Comparison of ENCODE assay signal across 23 cellular contexts in the genomic region with DNA sequence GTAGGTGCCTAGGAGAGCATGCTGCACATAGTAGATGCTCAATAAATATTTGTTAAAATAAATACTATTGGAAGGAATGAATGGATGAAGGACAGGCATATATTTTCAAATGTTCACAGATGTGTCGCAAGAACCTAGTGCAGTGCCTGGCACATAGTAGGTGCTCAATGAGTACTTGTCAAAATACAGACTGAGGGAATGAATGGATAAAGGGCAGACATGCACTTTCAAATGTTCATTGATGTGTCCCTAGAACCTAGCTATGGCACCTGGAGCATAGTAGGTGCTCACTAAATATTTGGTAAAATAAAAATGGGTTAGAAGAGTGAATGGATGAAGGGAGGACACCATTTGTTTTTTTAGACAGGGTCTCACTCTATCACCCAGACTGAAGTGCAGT. TPM values are rescaled to one million over a fixed set of nuclear protein-coding genes. Genes with fewer than 3 reads are reported as not detected.
DNase-seq lines count a peak whose midpoint lies in the region; ATAC-seq, FAIRE-seq and TF ChIP-seq lines count a peak whose summit lies in the region.
"Had no signal": no experiment of that assay in that cellular context is flagged by ENCODE, and none has a peak within 500 bp of the region (broad histone marks: within the 10 kb centered on the region; RNA-seq: fewer than 3 reads in every experiment).

No MANE protein-coding gene starts in this region.

- no peak for ATAC-seq in HepG2
- no peak for ATAC-seq in right lobe of liver
- no peak for ATAC-seq in T-helper 17 cell
- ATAC-seq in GM18870 (IDR thresholded peaks at IDR 0.05; ENCODE audit: unreplicated experiment) = no peak
- ATAC-seq: CD8-positive, alpha-beta T cell; GM12878 had no signal

- H3K4me1 Mint-ChIP-seq in T-helper 17 cell (peaks cover 27% of the 10 kb centered on the region), glutamatergic neuron (ENCODE audit: low read depth, unreplicated experiment) (peaks cover 18% of the 10 kb centered on the region)

- H3K27ac Mint-ChIP-seq in T-helper 17 cell (peak overlapping the region; percentile 42), glutamatergic neuron (ENCODE audit: unreplicated experiment) (peak overlapping the region; percentile 33)

- no peak for FAIRE-seq in HepG2 (lab: Jason Lieb, UNC)
- FAIRE-seq: A204.1, D721Med, G401.6, GM12878, GM12892, GM18507, GM19239 had no signal

- WGBS in HepG2 (ENCODE audit: low lambda C conversion rate) = 29% methylated on average over 1 of the region's 1 CpG
- 73% methylated on average over 1 of the region's 1 CpG for WGBS in right lobe of liver (ENCODE audit: insufficient coverage, low coverage, low lambda C conversion rate, missing lambda C conversion rate)

- H3K4me3 Mint-ChIP-seq in T-helper 17 cell (no peak overlapping the region), glutamatergic neuron (ENCODE audit: unreplicated experiment) (no peak overlapping the region)
- H3K4me3 Mint-ChIP-seq: CD4-positive, alpha-beta T cell; CD8-positive, alpha-beta T cell had no signal

- no peaks in the 10 kb centered on the region for H3K36me3 ChIP-seq in HepG2 (replicated peaks in 1 of 2; ENCODE audit: control insufficient read depth in 1 of 2, insufficient read depth in 2 of 2, low read length in 2 of 2)
- no peaks in the 10 kb centered on the region for H3K36me3 ChIP-seq in right lobe of liver
- H3K36me3 ChIP-seq: BE2C had no signal

- H3K36me3 Mint-ChIP-seq in T-helper 17 cell (ENCODE audit: low read depth) (peaks cover 3% of the 10 kb centered on the region), glutamatergic neuron (ENCODE audit: unreplicated experiment) (peaks cover 5% of the 10 kb centered on the region)

- intact Hi-C loops in HepG2 (cut with micrococcal nuclease; ENCODE audit: unreplicated experiment) (no loop called here), right lobe of liver (cut with DNase I) (no loop called here)

- BruUV-seq in HepG2 (replicated peaks; lab: Mats Ljungman, UMichigan) = no TSS peak

- TF ChIP-seq POLR2A in HepG2 (IDR thresholded peaks at IDR 0.05; ENCODE audit: insufficient read depth in 1 of 2, low read depth in 2 of 2, low read length in 2 of 2) (no peak), right lobe of liver (IDR thresholded peaks at IDR 0.05) (no peak)

- no peak for TF ChIP-seq CTCF in HepG2 (CRISPR knock-in tag; IDR thresholded peaks at IDR 0.05)
- TF ChIP-seq CTCF in right lobe of liver (IDR thresholded peaks at IDR 0.05) = no peak
- no peak for TF ChIP-seq CTCF in glutamatergic neuron (IDR thresholded peaks at IDR 0.05; ENCODE audit: partially characterized antibody, unreplicated experiment)

- TF ChIP-seq EP300 in HepG2 (IDR thresholded peaks at IDR 0.05; ENCODE audit: low read depth in 2 of 2, low read length in 2 of 2) = no peak
- TF ChIP-seq EP300 in HepG2 (CRISPR knock-in tag; IDR thresholded peaks at IDR 0.05; ENCODE audit: borderline replicate concordance) = no peak

- H3K4me2 ChIP-seq in HepG2 (ENCODE audit: low read depth, low read length) = no peak overlapping the region
- H3K4me2 ChIP-seq: BLaER1 had no signal

- peaks cover 3 to 11% of the 10 kb centered on the region in 2 experiments; a peak in 1 of 5 replicates for H3K27me3 ChIP-seq in HepG2 (ENCODE audit: control insufficient read depth in 1 of 2, insufficient read depth in 2 of 2, low read length in 2 of 2)
- H3K27me3 ChIP-seq in right lobe of liver = no peaks in the 10 kb centered on the region
- H3K27me3 ChIP-seq: BE2C, BLaER1 had no signal

- POLR2A ChIA-PET in HepG2 (lab: Yijun Ruan, JAX) = no interaction called here

- in situ Hi-C loops in HepG2 (cut with HindIII; ENCODE audit: extremely low pct_ligation_motif_present, low pct_unique_long_range_greater_than_20kb) = no loop called here

- H4K20me1 ChIP-seq in HepG2 (ENCODE audit: insufficient read depth, low read length) = no peaks in the 10 kb centered on the region

- H3K4me3 ChIP-seq in HepG2 (replicated peaks in 1 of 3; ENCODE audit: insufficient read depth in 1 of 3, low read depth in 2 of 3, low read length in 3 of 3) (no peak overlapping the region), right lobe of liver (no peak overlapping the region)
- H3K4me3 ChIP-seq: BLaER1, GM12878 had no signal

- H3K27me3 Mint-ChIP-seq in T-helper 17 cell (no peaks in the 10 kb centered on the region), glutamatergic neuron (ENCODE audit: unreplicated experiment) (peaks cover 2% of the 10 kb centered on the region)
- H3K27me3 Mint-ChIP-seq: CD4-positive, alpha-beta T cell had no signal

- no peak for DNase-seq in HepG2 (ENCODE audit: low spot score)
- no peak for DNase-seq in right lobe of liver
- DNase-seq in T-helper 17 cell = no peak
- no peak for DNase-seq in glutamatergic neuron
- DNase-seq in HT-29 (ENCODE audit: low spot score) = no peak
- DNase-seq: 8988T; ACHN; BE2C; C1 segment of cervical spinal cord; Caco-2; Calu3; CD4-positive, alpha-beta T cell; CD8-positive, alpha-beta T cell; DMS79 treated with DMSO at 0.1 percent for 48 hours had no signal

- H3K4me1 ChIP-seq in HepG2 (ENCODE audit: insufficient read depth, low read length) (no peaks in the 10 kb centered on the region), right lobe of liver (no peaks in the 10 kb centered on the region)
- H3K4me1 ChIP-seq: Caco-2 had no signal

- H3K79me2 ChIP-seq in HepG2 (ENCODE audit: insufficient read depth, low read length) = no peaks in the 10 kb centered on the region

- CTCF ChIA-PET in HepG2 (lab: Yijun Ruan, JAX; ENCODE audit: low intra/inter-chr PET ratio, low total read pairs) = no interaction called here

- H3K9me3 Mint-ChIP-seq in glutamatergic neuron (ENCODE audit: unreplicated experiment) = no peaks in the 10 kb centered on the region
- H3K9me3 Mint-ChIP-seq: CD4-positive, alpha-beta T cell; CD8-positive, alpha-beta T cell had no signal

- no peak overlapping the region for H3K9ac ChIP-seq in HepG2 (ENCODE audit: insufficient read depth, low read depth, low read length)
- H3K9ac ChIP-seq: BLaER1 had no signal

- H3K27ac ChIP-seq in HepG2 (ENCODE audit: extremely low read length, insufficient read depth, low read length) = no peak overlapping the region
- H3K27ac ChIP-seq in right lobe of liver = no peak overlapping the region
- H3K27ac ChIP-seq: BLaER1 had no signal

- H3K9me3 ChIP-seq in HepG2 (ENCODE audit: low read length) = no peaks in the 10 kb centered on the region
- no peaks in the 10 kb centered on the region for H3K9me3 ChIP-seq in right lobe of liver
- no peaks in the 10 kb centered on the region for H3K9me3 ChIP-seq in T-helper 17 cell (ENCODE audit: control insufficient read depth, low read length, poor library complexity, severe bottlenecking)
- H3K9me3 ChIP-seq: BE2C, Caco-2 had no signal

- TF ChIP-seq RAD21 in HepG2 (CRISPR knock-in tag; IDR thresholded peaks at IDR 0.05) = no peak

- no peak overlapping the region for H2AFZ ChIP-seq in HepG2 (ENCODE audit: low read length)

TF ChIP-seq in HepG2, 621 proteins besides CTCF, POLR2A, EP300 and RAD21:
- TF ChIP-seq PHF8 (CRISPR knock-in tag; IDR thresholded peaks at IDR 0.05) (no peak), ZNF382 (CRISPR knock-in tag; IDR thresholded peaks at IDR 0.05; ENCODE audit: borderline replicate concordance) (no peak), FOXO1 (CRISPR knock-in tag; IDR thresholded peaks at IDR 0.05) (no peak), ZFP90 (CRISPR knock-in tag; IDR thresholded peaks at IDR 0.05; ENCODE audit: borderline replicate concordance) (no peak), ZKSCAN1 (IDR thresholded peaks at IDR 0.05; ENCODE audit: low read length) (peak; percentile 85)
- TF ChIP-seq, protein P1, sequence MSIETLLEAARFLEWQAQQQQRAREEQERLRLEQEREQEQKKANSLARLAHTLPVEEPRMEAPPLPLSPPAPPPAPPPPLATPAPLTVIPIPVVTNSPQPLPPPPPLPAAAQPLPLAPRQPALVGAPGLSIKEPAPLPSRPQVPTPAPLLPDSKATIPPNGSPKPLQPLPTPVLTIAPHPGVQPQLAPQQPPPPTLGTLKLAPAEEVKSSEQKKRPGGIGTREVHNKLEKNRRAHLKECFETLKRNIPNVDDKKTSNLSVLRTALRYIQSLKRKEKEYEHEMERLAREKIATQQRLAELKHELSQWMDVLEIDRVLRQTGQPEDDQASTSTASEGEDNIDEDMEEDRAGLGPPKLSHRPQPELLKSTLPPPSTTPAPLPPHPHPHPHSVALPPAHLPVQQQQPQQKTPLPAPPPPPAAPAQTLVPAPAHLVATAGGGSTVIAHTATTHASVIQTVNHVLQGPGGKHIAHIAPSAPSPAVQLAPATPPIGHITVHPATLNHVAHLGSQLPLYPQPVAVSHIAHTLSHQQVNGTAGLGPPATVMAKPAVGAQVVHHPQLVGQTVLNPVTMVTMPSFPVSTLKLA (IDR thresholded peaks at IDR 0.05) = no peak
TF ChIP-seq in HepG2: peak in this region for 1.

RNA-seq across cellular contexts. Expression of a gene that starts 26.1 kb away (rescaled TPM):
- total RNA-seq in HepG2 (2016; rRNA removed; fragmentation: Illumina TruSeq; extraction: Trizol) (not detected in 2 replicates), right lobe of liver (1 to 10 TPM in 2 of 6 experiments, under 1 TPM in 4; 0.48 to 2.0 (median 0.59) TPM), T-helper 17 cell (10 to 100 TPM; 33.8 to 57.3 TPM), glutamatergic neuron (ENCODE audit: unreplicated experiment) (18.4 TPM)
- not detected in 2 replicates for total RNA-seq in HepG2 (2016; cell fraction: cytosol; rRNA removed; fragmentation: Illumina TruSeq; extraction: Trizol; ENCODE audit: low read depth)
- total RNA-seq in HepG2 (2016; cell fraction: insoluble cytoplasmic fraction; rRNA removed; fragmentation: Illumina TruSeq; extraction: Trizol) = not detected in 2 replicates
- total RNA-seq in HepG2 (2016; cell fraction: membrane; rRNA removed; fragmentation: Illumina TruSeq; extraction: Trizol) = not detected in 2 replicates
- total RNA-seq in HepG2 (2016; cell fraction: nucleus; rRNA removed; fragmentation: Illumina TruSeq; extraction: Trizol) = not detected in 2 replicates
- polyA plus RNA-seq in HepG2 (2011; rRNA removed) = not detected in 2 replicates
- under 0.01 TPM in 1 of 2 replicates, not detected in the other for polyA plus RNA-seq in HepG2 (2011; cell fraction: cytosol; rRNA removed)
- polyA plus RNA-seq in HepG2 (2011; cell fraction: nucleus; rRNA removed) = 0.02 TPM in 2 replicates
- not detected in 2 replicates for polyA plus RNA-seq in HepG2 (2012)
- not detected in 2 replicates for polyA plus RNA-seq in HepG2 (2016; cell fraction: cytosol; fragmentation: Illumina TruSeq; extraction: Trizol; ENCODE audit: low read depth)
- polyA plus RNA-seq in HepG2 (2016; cell fraction: insoluble cytoplasmic fraction; fragmentation: Illumina TruSeq; extraction: Trizol; ENCODE audit: low read depth) = not detected in 2 replicates
- polyA plus RNA-seq in HepG2 (2016; cell fraction: membrane; fragmentation: Illumina TruSeq; extraction: Trizol; ENCODE audit: low read depth) = not detected in 2 replicates
- not detected in 2 replicates for polyA plus RNA-seq in HepG2 (2016; cell fraction: nucleus; fragmentation: Illumina TruSeq; extraction: Trizol; ENCODE audit: insufficient read depth, low read depth)
- 0.89 TPM in 1 of 2 replicates, not detected in the other for polyA minus RNA-seq in HepG2 (2011; rRNA and poly(A)+ RNA removed; ENCODE audit: low replicate concordance)
- not detected in 2 replicates for polyA minus RNA-seq in HepG2 (2011; cell fraction: cytosol; rRNA and poly(A)+ RNA removed)
- not detected in 2 replicates for polyA minus RNA-seq in HepG2 (2011; cell fraction: nucleus; rRNA and poly(A)+ RNA removed)
- 0.10 and 0.38 TPM in 2 replicates for total RNA-seq in HT-29 (2014; rRNA removed; shearing (Covaris generic))
